ENCODE assay signal across 7 cellular contexts in the genomic region with DNA sequence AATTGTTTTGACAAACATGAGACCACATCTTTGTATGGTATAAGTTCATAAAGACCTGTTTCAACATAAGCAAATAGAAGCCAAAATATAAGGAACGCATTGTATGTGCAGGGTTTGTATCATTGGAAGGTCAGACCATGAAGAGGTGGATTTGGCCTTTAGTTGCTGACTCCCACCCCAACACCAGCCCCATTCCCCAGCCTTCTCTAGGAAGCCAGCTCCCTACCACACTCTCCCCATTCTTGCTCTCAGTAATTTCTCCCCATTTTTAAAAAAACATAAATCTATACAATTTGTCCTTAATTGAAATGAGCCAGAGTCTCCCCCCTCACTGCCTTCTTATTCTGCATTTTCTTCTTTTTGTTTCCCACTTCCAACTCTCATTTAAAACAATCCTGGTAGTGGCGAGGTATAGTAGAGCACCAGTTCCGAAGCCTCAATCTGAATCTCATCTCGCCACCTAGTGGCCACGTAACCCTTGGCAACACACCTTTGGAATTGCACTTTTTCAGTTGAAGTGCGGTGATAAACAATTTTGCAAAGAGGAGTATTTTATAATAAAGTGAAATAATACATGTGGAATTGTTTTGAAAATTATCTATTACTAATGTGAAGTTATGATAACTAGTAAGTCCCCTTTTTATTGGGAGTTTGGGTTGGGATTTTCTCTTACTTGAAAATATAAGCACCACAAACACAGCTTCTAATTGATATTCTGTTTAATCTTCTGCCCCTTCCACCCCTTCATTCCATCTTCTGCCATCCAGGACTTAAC.
DNase-seq lines count a peak whose midpoint lies in the region; ATAC-seq and TF ChIP-seq lines count a peak whose summit lies in the region.

No MANE protein-coding gene starts in this region.

- H3K9me3 Mint-ChIP-seq in HFFc6 (no peaks in the 10 kb centered on the region), endothelial cell (ENCODE audit: unreplicated experiment) (no peaks in the 10 kb centered on the region)
- H3K9me3 Mint-ChIP-seq in activated CD8-positive, alpha-beta T cell treated with anti-CD3 and anti-CD28 coated beads for 36 hours, result no peaks in the 10 kb centered on the region
- no peaks in the 10 kb centered on the region for H3K9me3 Mint-ChIP-seq in naive thymus-derived CD8-positive, alpha-beta T cell

- no peaks in the 10 kb centered on the region for H3K4me1 ChIP-seq in thoracic aorta (ENCODE audit: control insufficient read depth in 1 of 2, low read depth in 2 of 2)

- no peak overlapping the region for H3K27ac Mint-ChIP-seq in HFFc6
- H3K27ac Mint-ChIP-seq in activated CD8-positive, alpha-beta T cell treated with anti-CD3 and anti-CD28 coated beads for 36 hours, result peak overlapping the region; percentile 4
- H3K27ac Mint-ChIP-seq in endothelial cell (ENCODE audit: unreplicated experiment), result no peak overlapping the region
- peak overlapping the region in 7 of 10 donors; percentile 15 to 92 (median 60) for H3K27ac Mint-ChIP-seq in naive thymus-derived CD8-positive, alpha-beta T cell

- H3K4me3 ChIP-seq in thoracic aorta, result no peak overlapping the region

- no peak overlapping the region for H3K4me3 Mint-ChIP-seq in HFFc6
- no peak overlapping the region for H3K4me3 Mint-ChIP-seq in activated CD8-positive, alpha-beta T cell treated with anti-CD3 and anti-CD28 coated beads for 36 hours
- no peak overlapping the region for H3K4me3 Mint-ChIP-seq in endothelial cell (ENCODE audit: unreplicated experiment)
- H3K4me3 Mint-ChIP-seq in naive thymus-derived CD8-positive, alpha-beta T cell, result peak overlapping the region; percentile 3 to 75 (median 48)

- H3K36me3 Mint-ChIP-seq in HFFc6 (ENCODE audit: low read depth) (no peaks in the 10 kb centered on the region), endothelial cell (ENCODE audit: low read depth, unreplicated experiment) (no peaks in the 10 kb centered on the region)
- H3K36me3 Mint-ChIP-seq in activated CD8-positive, alpha-beta T cell treated with anti-CD3 and anti-CD28 coated beads for 36 hours (ENCODE audit: low read depth), result no peaks in the 10 kb centered on the region
- no peaks in the 10 kb centered on the region for H3K36me3 Mint-ChIP-seq in naive thymus-derived CD8-positive, alpha-beta T cell

- intact Hi-C loops in activated CD8-positive, alpha-beta T cell treated with anti-CD3 and anti-CD28 coated beads for 36 hours (cut with micrococcal nuclease), result loop anchor here (10.0 kb wide), 1 partner anchor 1048 kb away; no protein-coding TSS in a partner anchor

- POLR2A ChIA-PET in activated CD8-positive, alpha-beta T cell treated with anti-CD3 and anti-CD28 coated beads for 36 hours (lab: Charles Lee), result interaction anchor here (0.6 to 1.8 kb wide), 3 partner anchors 15 to 576 kb away, joined by 3 to 5 read pairs (median 4); no protein-coding TSS in a partner anchor
- POLR2A ChIA-PET in naive thymus-derived CD8-positive, alpha-beta T cell (lab: Charles Lee), result no interaction called here

- no peaks in the 10 kb centered on the region for H3K9me3 ChIP-seq in thoracic aorta

- H3K4me1 Mint-ChIP-seq in HFFc6 (ENCODE audit: low read depth) (peaks cover 15% of the 10 kb centered on the region), endothelial cell (ENCODE audit: unreplicated experiment) (no peaks in the 10 kb centered on the region)
- H3K4me1 Mint-ChIP-seq in activated CD8-positive, alpha-beta T cell treated with anti-CD3 and anti-CD28 coated beads for 36 hours (ENCODE audit: low read depth), result peaks cover 18% of the 10 kb centered on the region
- H3K4me1 Mint-ChIP-seq in naive thymus-derived CD8-positive, alpha-beta T cell, result peaks cover 7 to 18% (median 17%) of the 10 kb centered on the region in 4 donors

- CTCF ChIA-PET in activated CD8-positive, alpha-beta T cell treated with anti-CD3 and anti-CD28 coated beads for 36 hours (lab: Charles Lee), result interaction anchor here (0.7 to 3.1 kb wide), 26 partner anchors 9 to 1091 kb away, joined by 3 to 22 read pairs (median 3); a partner anchor contains a TSS

- no peaks in the 10 kb centered on the region for H3K27me3 Mint-ChIP-seq in HFFc6 (ENCODE audit: insufficient read depth)
- peaks cover 2% of the 10 kb centered on the region for H3K27me3 Mint-ChIP-seq in activated CD8-positive, alpha-beta T cell treated with anti-CD3 and anti-CD28 coated beads for 36 hours
- H3K27me3 Mint-ChIP-seq in endothelial cell (ENCODE audit: unreplicated experiment), result no peaks in the 10 kb centered on the region
- peaks cover 0 to 2% (median 0%) of the 10 kb centered on the region in 5 donors for H3K27me3 Mint-ChIP-seq in naive thymus-derived CD8-positive, alpha-beta T cell

- H3K27ac ChIP-seq in thoracic aorta, result no peak overlapping the region

- H3K27me3 ChIP-seq in thoracic aorta (replicated peaks; ENCODE audit: insufficient read depth), result no peaks in the 10 kb centered on the region

- H3K36me3 ChIP-seq in thoracic aorta, result no peaks in the 10 kb centered on the region

- TF ChIP-seq CTCF in GM12872 (IDR thresholded peaks at IDR 0.05; ENCODE audit: insufficient read depth, low read depth, low read length) (peak; percentile 58; the same call in 2 of the 3 replicates), HFFc6 (IDR thresholded peaks at IDR 0.05) (peak; percentile 83), endothelial cell (IDR thresholded peaks at IDR 0.05; ENCODE audit: unreplicated experiment) (peak; percentile 56), thoracic aorta (IDR thresholded peaks at IDR 0.05) (peak; percentile 45)
- TF ChIP-seq CTCF in activated CD8-positive, alpha-beta T cell treated with anti-CD3 and anti-CD28 coated beads for 36 hours (IDR thresholded peaks at IDR 0.05), result peak; percentile 65

- DNase-seq in HFFc6 (no peak), NCI-H2227 treated with DMSO at 0.1 percent for 48 hours (lab: John Stamatoyannopoulos, UW) (peak; percentile 10), endothelial cell (ENCODE audit: low spot score) (peak; percentile 39), thoracic aorta (ENCODE audit: low spot score) (no peak)
- peak; percentile 74 for DNase-seq in activated CD8-positive, alpha-beta T cell treated with anti-CD3 and anti-CD28 coated beads for 36 hours
- peak; percentile 6 to 77 (median 32) for DNase-seq in naive thymus-derived CD8-positive, alpha-beta T cell

- peak; percentile 57 for ATAC-seq in activated CD8-positive, alpha-beta T cell treated with anti-CD3 and anti-CD28 coated beads for 36 hours
- peak; percentile 77 to 79 for ATAC-seq in naive thymus-derived CD8-positive, alpha-beta T cell
- no peak for ATAC-seq in thoracic aorta (ENCODE audit: insufficient number of reproducible peaks, low FRiP score, low read depth)

Comparison
In these comparisons a context has a peak if more than half of its experiments do, and no peak if none do; other contexts are left out.
1. DNase-seq: peak in NCI-H2227 treated with DMSO at 0.1 percent for 48 hours (single experiment), activated CD8-positive, alpha-beta T cell treated with anti-CD3 and anti-CD28 coated beads for 36 hours (single experiment), endothelial cell (single experiment) and naive thymus-derived CD8-positive, alpha-beta T cell (10 of 10); none in HFFc6 (single experiment) and thoracic aorta (single experiment).
2. H3K27ac Mint-ChIP-seq: peak in activated CD8-positive, alpha-beta T cell treated with anti-CD3 and anti-CD28 coated beads for 36 hours (single experiment) and naive thymus-derived CD8-positive, alpha-beta T cell (7 of 10); none in HFFc6 (single experiment) and endothelial cell (single experiment).
3. H3K4me3 Mint-ChIP-seq: peak in naive thymus-derived CD8-positive, alpha-beta T cell (10 of 10); none in HFFc6 (single experiment), activated CD8-positive, alpha-beta T cell treated with anti-CD3 and anti-CD28 coated beads for 36 hours (single experiment) and endothelial cell (single experiment).
4. Peak in every context shown above with its lines, with median percentiles within 50 percentile points of each other: CTCF ChIP-seq.